ENCODE assay signal across 18 cellular contexts in genomic region chr1:14521602-14522001, GRCh38.
DNase-seq lines count a peak whose midpoint lies in the region; ATAC-seq and TF ChIP-seq lines count a peak whose summit lies in the region.
"Had no signal": no experiment of that assay in that cellular context is flagged by ENCODE, and none has a peak within 500 bp of the region (broad histone marks: within the 10 kb centered on the region; RNA-seq: fewer than 3 reads in every experiment).

No MANE protein-coding gene starts in this region.

- H3K9me3 ChIP-seq in endodermal cell (ENCODE audit: control insufficient read depth, low read length) (no peaks in the 10 kb centered on the region), lower lobe of right lung (no peaks in the 10 kb centered on the region), transverse colon (no peaks in the 10 kb centered on the region)
- H3K9me3 ChIP-seq: adrenal gland, colonic mucosa had no signal

- H3K36me3 Mint-ChIP-seq in endodermal cell (ENCODE audit: low read depth) = no peaks in the 10 kb centered on the region

- H3K4me1 ChIP-seq in endodermal cell (ENCODE audit: control insufficient read depth, insufficient read depth, low read length) = no peaks in the 10 kb centered on the region
- H3K4me1 ChIP-seq in lower lobe of right lung = no peaks in the 10 kb centered on the region
- H3K4me1 ChIP-seq in transverse colon = peaks cover 0 to 4% (median 0%) of the 10 kb centered on the region in 4 donors
- H3K4me1 ChIP-seq: colonic mucosa had no signal

- no peak for TF ChIP-seq POLR2A in transverse colon (IDR thresholded peaks at IDR 0.05)

- intact Hi-C loops in Right ventricle myocardium superior (cut with DNase I) = no loop called here
- intact Hi-C loops in Right ventricle myocardium inferior (cut with DNase I) = no loop called here
- intact Hi-C loops in lower lobe of right lung (cut with DNase I) = no loop called here
- intact Hi-C loops in transverse colon (cut with DNase I; ENCODE audit: low total_unique reads) = no loop called here

- no peak for TF ChIP-seq EP300 in transverse colon (IDR thresholded peaks at IDR 0.05; ENCODE audit: low read depth)

- no peaks in the 10 kb centered on the region for H3K4me1 Mint-ChIP-seq in endodermal cell

- TF ChIP-seq CTCF in endodermal cell (conservative IDR thresholded peaks at IDR 0.05) (no peak), lower lobe of right lung (IDR thresholded peaks at IDR 0.05) (no peak), transverse colon (IDR thresholded peaks at IDR 0.05) (no peak)

- DNase-seq in Right ventricle myocardium superior (no peak), Right ventricle myocardium inferior (ENCODE audit: missing footprints) (no peak), endodermal cell (peak; percentile 10), lower lobe of right lung (no peak), transverse colon (no peak), iPS-NIHi11 (ENCODE audit: low spot score) (no peak)
- no peak for DNase-seq in activated CD4-positive, alpha-beta T cell treated with anti-CD3 and anti-CD28 coated beads, Interleukin-2, amount 50 U/mL, for 48 hours
- DNase-seq: activated CD4-positive, alpha-beta T cell treated with anti-CD3 and anti-CD28 coated beads, Interleukin-2, amount 50 U/mL, for 4 hours; activated T-cell treated with anti-CD3 and anti-CD28 coated beads, Interleukin-2, amount 50 U/mL, for 72 hours; adrenal gland; colonic mucosa; erythroblast; Karpas-422; midbrain; NCI-H187 treated with DMSO at 0.1 percent for 48 hours; NCI-H510A had no signal

- no peaks in the 10 kb centered on the region for H3K27me3 ChIP-seq in endodermal cell (ENCODE audit: control insufficient read depth, insufficient read depth, low read length, poor library complexity, severe bottlenecking)
- peaks cover 4% of the 10 kb centered on the region for H3K27me3 ChIP-seq in lower lobe of right lung (ENCODE audit: low read depth)
- H3K27me3 ChIP-seq in transverse colon = no peaks in the 10 kb centered on the region
- H3K27me3 ChIP-seq: adrenal gland, colonic mucosa had no signal

- peaks cover 7% of the 10 kb centered on the region for H3K27me3 Mint-ChIP-seq in endodermal cell (ENCODE audit: insufficient read depth)

- no peak overlapping the region for H3K4me3 Mint-ChIP-seq in endodermal cell
- H3K4me3 Mint-ChIP-seq: activated T-cell treated with anti-CD3 and anti-CD28 coated beads, Interleukin-2, amount 50 U/mL, for 72 hours had no signal

- no peak overlapping the region for H3K27ac Mint-ChIP-seq in endodermal cell
- H3K27ac Mint-ChIP-seq: activated T-cell treated with anti-CD3 and anti-CD28 coated beads, Interleukin-2, amount 50 U/mL, for 72 hours had no signal

- no peak overlapping the region for H3K4me3 ChIP-seq in endodermal cell (ENCODE audit: low read length)
- no peak overlapping the region for H3K4me3 ChIP-seq in lower lobe of right lung
- no peak overlapping the region for H3K4me3 ChIP-seq in transverse colon
- H3K4me3 ChIP-seq: adrenal gland, colonic mucosa had no signal

- in situ Hi-C loops in transverse colon (cut with MboI; ENCODE audit: low pct_ligation_motif_present in 1 of 4, low pct_unique_long_range_greater_than_20kb in 1 of 4, low sequenced_read_pairs in 3 of 4) = no loop called here

- no peak overlapping the region for H3K9ac ChIP-seq in endodermal cell (ENCODE audit: extremely low read depth, low read length, poor library complexity, severe bottlenecking)

- WGBS in endodermal cell (ENCODE audit: insufficient coverage in 1 of 2, insufficient read length in 1 of 2), 2 experiments = 85 to 100% methylated on average over 3 to 6 of the region's 6 CpGs
- 63 to 75% methylated on average over 5 to 6 of the region's 6 CpGs for WGBS in transverse colon (ENCODE audit: low coverage in 1 of 2), 2 donors

- ATAC-seq in Right ventricle myocardium superior (ENCODE audit: poor library complexity) (peak; percentile 6), Right ventricle myocardium inferior (no peak), lower lobe of right lung (no peak), esophagus mucosa (no peak)
- ATAC-seq: activated T-cell treated with anti-CD3 and anti-CD28 coated beads, Interleukin-2, amount 50 U/mL, for 72 hours had no signal

- H3K36me3 ChIP-seq in endodermal cell (ENCODE audit: control insufficient read depth, insufficient read depth, low read length) (no peaks in the 10 kb centered on the region), lower lobe of right lung (no peaks in the 10 kb centered on the region), transverse colon (no peaks in the 10 kb centered on the region)
- H3K36me3 ChIP-seq: adrenal gland, colonic mucosa had no signal

- H3K9me3 Mint-ChIP-seq in endodermal cell = no peaks in the 10 kb centered on the region

- H3K27ac ChIP-seq in endodermal cell (ENCODE audit: low read depth, low read length) = no peak overlapping the region
- H3K27ac ChIP-seq in lower lobe of right lung = peak overlapping the region; percentile 61
- peak overlapping the region; percentile 20 to 63 (median 38) for H3K27ac ChIP-seq in transverse colon
- H3K27ac ChIP-seq: 22Rv1 had no signal
